In the genomic region with DNA sequence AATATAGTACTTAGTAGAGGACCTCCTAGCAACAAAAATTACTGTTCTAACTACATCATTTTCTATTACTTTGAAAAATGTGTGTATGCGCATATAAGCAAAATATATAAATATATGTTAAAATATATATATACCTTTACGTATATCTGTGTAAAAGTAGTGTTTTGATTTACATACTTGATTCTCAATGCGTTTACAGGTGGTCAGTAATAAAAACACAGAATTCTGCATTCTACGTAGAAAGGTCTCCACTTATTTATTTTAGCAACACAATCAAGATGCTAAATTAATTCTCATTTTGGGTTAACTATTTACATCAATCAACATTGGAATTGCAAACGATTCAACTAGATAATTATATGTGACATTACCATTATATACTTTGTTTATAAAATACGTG, we compare ENCODE assay signal across 10 cellular contexts.
"Had no signal": no experiment of that assay in that cellular context is flagged by ENCODE, and none has a peak within 500 bp of the region (broad histone marks: within the 10 kb centered on the region; RNA-seq: fewer than 3 reads in every experiment).

No MANE protein-coding gene starts in this region.

- H3K9ac ChIP-seq: GM23248 had no signal

- H3K9me3 ChIP-seq: HAP-1 had no signal

- H3K4me3 ChIP-seq: GM23248, HAP-1 had no signal

- H3K27ac ChIP-seq: GM23248, HL-60 had no signal

- H3K4me3 Mint-ChIP-seq: HFFc6, IgD-negative memory B cell had no signal

- H3K9me3 Mint-ChIP-seq: HFFc6, IgD-negative memory B cell had no signal

- H3K36me3 ChIP-seq: HAP-1 had no signal

- H3K27me3 Mint-ChIP-seq: IgD-negative memory B cell had no signal

- DNase-seq: GM23248, GOT3, H7, HFFc6, KG1 had no signal

- ATAC-seq: HCT116, HepG2 had no signal

- H3K27ac Mint-ChIP-seq: HFFc6, IgD-negative memory B cell had no signal

- FAIRE-seq: HepG2 had no signal

- H2AFZ ChIP-seq: GM23248 had no signal
